8 cellular contexts compared by ENCODE assay signal in genomic region chr16:56357291-56357764, GRCh38.
DNase-seq lines count a peak whose midpoint lies in the region; ATAC-seq, FAIRE-seq and TF ChIP-seq lines count a peak whose summit lies in the region.

No MANE protein-coding gene starts in this region.

- H3K79me2 ChIP-seq in GM12878 (ENCODE audit: control insufficient read depth, insufficient read depth, low read length): no peaks in the 10 kb centered on the region

- SMC1A ChIA-PET in GM12878 (lab: Charles Lee; ENCODE audit: uncharacterized antibody, unreplicated experiment): interaction anchor here (1.5 to 1.6 kb wide), 2 partner anchors 64 to 345 kb away, joined by 3 to 4 read pairs; no protein-coding TSS in a partner anchor

- H4K20me1 ChIP-seq in GM12878 (ENCODE audit: control insufficient read depth, insufficient read depth): no peaks in the 10 kb centered on the region

- H3K27me3 ChIP-seq in GM12878 (replicated peaks in 1 of 2; ENCODE audit: control insufficient read depth in 2 of 2, insufficient read depth in 2 of 2, low read length in 1 of 2): no peaks in the 10 kb centered on the region

- no peak for TF ChIP-seq EP300 in GM12878 (IDR thresholded peaks at IDR 0.05; ENCODE audit: borderline replicate concordance in 1 of 2, control insufficient read depth in 1 of 2, low read depth in 2 of 2, low read length in 2 of 2)

- in situ Hi-C loops in GM12878 (cut with MboI): no loop called here

- FAIRE-seq in GM12878 (lab: Jason Lieb, UNC): no peak

- CTCF ChIA-PET in GM12878 (lab: Yijun Ruan, JAX): interaction anchor here (1.6 to 3.5 kb wide), 6 partner anchors 11 to 411 kb away, joined by 5 to 32 read pairs (median 10); no protein-coding TSS in a partner anchor

- peaks cover 12% of the 10 kb centered on the region for H3K4me1 ChIP-seq in GM12878 (ENCODE audit: control insufficient read depth, insufficient read depth, low read length)

- H3K36me3 ChIP-seq in GM12878 (ENCODE audit: control insufficient read depth in 2 of 2, insufficient read depth in 2 of 2, low read length in 1 of 2): peaks cover 0 to 2% of the 10 kb centered on the region in 2 experiments; a peak in 3 of 4 replicates

- POLR2A ChIA-PET in GM12878 (lab: Charles Lee): interaction anchor here (1.4 kb wide), 1 partner anchor 94 kb away, joined by 3 read pairs; the partner anchor contains the start of genes NUDT21 and OGFOD1

- H2AFZ ChIP-seq in GM12878 (ENCODE audit: control insufficient read depth, low read depth, low read length): peak overlapping the region; percentile 80

- TF ChIP-seq CTCF in GM12878 (IDR thresholded peaks at IDR 0.05 in 2 of 3, conservative IDR thresholded peaks at IDR 0.05 in 1 of 3; ENCODE audit: control insufficient read depth in 2 of 3, extremely low read depth in 1 of 3, insufficient read depth in 1 of 3, low read depth in 3 of 3, low read length in 3 of 3): no peak

- no peak overlapping the region for H3K4me3 ChIP-seq in GM12878

- ATAC-seq in HG03575 (IDR thresholded peaks at IDR 0.05; ENCODE audit: extremely low read depth, insufficient number of reproducible peaks, low FRiP score, unreplicated experiment): peak; percentile 16
- peak; percentile 34 for ATAC-seq in GM12878
- peak; percentile 27 for ATAC-seq in left colon

- H3K9me3 ChIP-seq in GM12878 (replicated peaks; ENCODE audit: control insufficient read depth, insufficient read depth, low read length): no peaks in the 10 kb centered on the region

- TF ChIP-seq RAD21 in GM12878 (IDR thresholded peaks at IDR 0.05; ENCODE audit: insufficient read depth, low read depth, low read length): no peak

- 48% methylated on average over 10 of the region's 13 CpGs for WGBS in GM12878 (ENCODE audit: insufficient coverage, insufficient replicate concordance, low lambda C conversion rate, missing lambda C conversion rate)

- RAD21 ChIA-PET in GM12878 (lab: Charles Lee; ENCODE audit: unreplicated experiment): no interaction called here

- intact Hi-C loops in GM12878 (cut with micrococcal nuclease; ENCODE audit: unreplicated experiment): no loop called here
- intact Hi-C loops in left colon (cut with DNase I, micrococcal nuclease): no loop called here

- peak overlapping the region; percentile 90 for H3K4me2 ChIP-seq in GM12878 (ENCODE audit: control insufficient read depth, insufficient read depth)

- H3K27ac ChIP-seq in GM12878 (ENCODE audit: control insufficient read depth, insufficient read depth): peak overlapping the region; percentile 45; the same call in 1 of the 2 replicates

- no TSS peak for BruUV-seq in GM12878 (replicated peaks; lab: Mats Ljungman, UMichigan)

- DNase-seq in DMS53 (lab: John Stamatoyannopoulos, UW) (peak; percentile 44), GM12878 (ENCODE audit: low read depth, low spot score) (no peak), left colon (peak in 1 of 2 donors; percentile 20), stromal cell of bone marrow (ENCODE audit: low read depth) (peak; percentile 46), 8988T (no peak), NCI-H82 treated with DMSO at 0.1 percent for 48 hours (lab: John Stamatoyannopoulos, UW; ENCODE audit: unreplicated experiment) (no peak), SHP77 treated with DMSO at 0.1 percent for 48 hours (lab: John Stamatoyannopoulos, UW) (no peak)

- H3K9ac ChIP-seq in GM12878 (ENCODE audit: control insufficient read depth, insufficient read depth, low read length): no peak overlapping the region

- TF ChIP-seq POLR2A in GM12878 (IDR thresholded peaks at IDR 0.05; ENCODE audit: low read depth, low read length): no peak

TF ChIP-seq in GM12878, 131 proteins besides CTCF, POLR2A, EP300 and RAD21 (continues in another document):
- TF ChIP-seq NBN (IDR thresholded peaks at IDR 0.05) (no peak), TCF12 (IDR thresholded peaks at IDR 0.05; ENCODE audit: low read depth, low read length) (no peak), BRCA1 (IDR thresholded peaks at IDR 0.05; ENCODE audit: low read depth, low read length) (no peak), IRF3 (IDR thresholded peaks at IDR 0.05) (no peak), BCL3 (IDR thresholded peaks at IDR 0.05; ENCODE audit: borderline replicate concordance, insufficient read depth, low read depth, low read length, poor library complexity, severe bottlenecking) (no peak), NR2C2 (IDR thresholded peaks at IDR 0.05; ENCODE audit: borderline replicate concordance, control insufficient read depth, insufficient read length, low read depth) (no peak), RELB (IDR thresholded peaks at IDR 0.05; ENCODE audit: low read depth) (no peak), ATF3 (IDR thresholded peaks at IDR 0.05; ENCODE audit: borderline replicate concordance, extremely low read depth, low read depth, low read length) (no peak), CHD1 (IDR thresholded peaks at IDR 0.05; ENCODE audit: low read depth, low read length) (no peak), CHD2 (IDR thresholded peaks at IDR 0.05; ENCODE audit: borderline replicate concordance, low read depth, low read length) (no peak), ZNF592 (IDR thresholded peaks at IDR 0.05) (no peak)

Comparison
In these comparisons a context has a peak if more than half of its experiments do, and no peak if none do; other contexts are left out.
1. DNase-seq: peak in DMS53 (single experiment) and stromal cell of bone marrow (single experiment); none in GM12878 (single experiment), 8988T (single experiment), NCI-H82 treated with DMSO at 0.1 percent for 48 hours (single experiment) and SHP77 treated with DMSO at 0.1 percent for 48 hours (single experiment).
2. Peak in every context shown above with its lines, with median percentiles within 50 percentile points of each other: ATAC-seq.